1 cellular context compared by ENCODE assay signal in genomic region chr1:63943393-63943792, GRCh38.
TF ChIP-seq lines count a peak whose summit lies in the region.

No MANE protein-coding gene starts in this region.

TF ChIP-seq in GM23338, 12 proteins besides CTCF, POLR2A, EP300 and RAD21:
- no peak; the same call in 1 of the 2 replicates for TF ChIP-seq ZNF462 (CRISPR knock-in tag; IDR thresholded peaks at IDR 0.05)
- TF ChIP-seq ZNF331 (CRISPR knock-in tag; IDR thresholded peaks at IDR 0.05; ENCODE audit: low read depth) = no peak
- TF ChIP-seq CREB1 (CRISPR knock-in tag; IDR thresholded peaks at IDR 0.05; ENCODE audit: low read depth) = no peak
- no peak for TF ChIP-seq REST (IDR thresholded peaks at IDR 0.05; ENCODE audit: unreplicated experiment)
- TF ChIP-seq ZNF114 (CRISPR knock-in tag; IDR thresholded peaks at IDR 0.05) = no peak
- TF ChIP-seq JUNB (IDR thresholded peaks at IDR 0.05; ENCODE audit: unreplicated experiment) = no peak
- TF ChIP-seq STAT1 (IDR thresholded peaks at IDR 0.05; ENCODE audit: unreplicated experiment) = no peak
- no peak for TF ChIP-seq ETS1 (IDR thresholded peaks at IDR 0.05)
- TF ChIP-seq NANOG (IDR thresholded peaks at IDR 0.05; ENCODE audit: borderline replicate concordance) = no peak
- no peak for TF ChIP-seq EZH2 (IDR thresholded peaks at IDR 0.05; ENCODE audit: low read depth, unreplicated experiment)
- no peak for TF ChIP-seq POLR2AphosphoS5 (IDR thresholded peaks at IDR 0.05; ENCODE audit: low read depth)
- no peak for TF ChIP-seq EZH2phosphoT487 (IDR thresholded peaks at IDR 0.05; ENCODE audit: unreplicated experiment)
